In genomic region chr19:7887408-7888144, GRCh38 we compare ENCODE assay signal across 1 cellular context.
A peak's percentile ranks its signal among the peaks of the same experiment; 100 is the strongest.
TF ChIP-seq lines count a peak whose summit lies in the region.

No MANE protein-coding gene starts in this region.

TF ChIP-seq in GM12878, 131 proteins besides CTCF, POLR2A, EP300 and RAD21:
- no peak for TF ChIP-seq BCL11A (IDR thresholded peaks at IDR 0.05; ENCODE audit: low read depth, low read length)
- TF ChIP-seq ZZZ3 (IDR thresholded peaks at IDR 0.05; ENCODE audit: control insufficient read depth, insufficient read length, low read depth) = no peak
- TF ChIP-seq SPI1 (IDR thresholded peaks at IDR 0.05; ENCODE audit: borderline replicate concordance, insufficient read depth, low read depth, low read length) = peak; percentile 69; the same call in 1 of the 2 replicates
